Comparison of ENCODE assay signal across 1 cellular context in the genomic region with DNA sequence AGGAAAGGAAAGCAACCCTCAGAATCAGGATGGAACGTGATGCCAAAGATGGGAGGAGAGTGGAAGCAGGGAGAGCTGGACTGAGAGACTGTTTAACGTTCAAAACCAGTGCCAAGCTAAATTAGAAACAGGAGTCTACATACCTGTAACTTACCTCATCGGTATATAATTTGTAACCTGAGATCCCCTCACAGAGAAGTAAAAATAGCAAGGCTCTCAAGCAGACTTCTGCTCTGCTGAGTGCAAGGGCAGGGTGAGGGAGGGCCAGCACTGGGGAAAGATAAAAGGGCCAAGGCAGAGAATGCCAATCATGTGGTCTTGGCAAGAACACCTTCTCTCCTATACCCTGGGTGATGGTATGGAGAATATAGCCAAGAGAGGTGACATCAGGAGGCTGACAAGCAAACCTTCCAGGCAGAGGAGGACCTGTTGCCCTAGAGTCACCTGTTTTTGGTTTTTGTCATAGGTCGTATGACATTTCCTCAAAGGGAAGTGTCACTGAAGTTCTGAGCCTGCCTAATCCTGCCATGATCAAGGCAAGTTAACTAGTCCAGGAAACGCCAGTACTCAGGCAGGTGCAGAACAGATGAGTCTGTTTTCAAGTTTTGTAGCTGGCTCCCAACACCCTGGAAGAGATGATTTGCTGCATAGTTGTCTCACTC.
TF ChIP-seq lines count a peak whose summit lies in the region.

No MANE protein-coding gene starts in this region.

TF ChIP-seq in HEK293, 187 proteins besides CTCF, POLR2A, EP300 and RAD21 (continued from another document):
- TF ChIP-seq, protein P1, sequence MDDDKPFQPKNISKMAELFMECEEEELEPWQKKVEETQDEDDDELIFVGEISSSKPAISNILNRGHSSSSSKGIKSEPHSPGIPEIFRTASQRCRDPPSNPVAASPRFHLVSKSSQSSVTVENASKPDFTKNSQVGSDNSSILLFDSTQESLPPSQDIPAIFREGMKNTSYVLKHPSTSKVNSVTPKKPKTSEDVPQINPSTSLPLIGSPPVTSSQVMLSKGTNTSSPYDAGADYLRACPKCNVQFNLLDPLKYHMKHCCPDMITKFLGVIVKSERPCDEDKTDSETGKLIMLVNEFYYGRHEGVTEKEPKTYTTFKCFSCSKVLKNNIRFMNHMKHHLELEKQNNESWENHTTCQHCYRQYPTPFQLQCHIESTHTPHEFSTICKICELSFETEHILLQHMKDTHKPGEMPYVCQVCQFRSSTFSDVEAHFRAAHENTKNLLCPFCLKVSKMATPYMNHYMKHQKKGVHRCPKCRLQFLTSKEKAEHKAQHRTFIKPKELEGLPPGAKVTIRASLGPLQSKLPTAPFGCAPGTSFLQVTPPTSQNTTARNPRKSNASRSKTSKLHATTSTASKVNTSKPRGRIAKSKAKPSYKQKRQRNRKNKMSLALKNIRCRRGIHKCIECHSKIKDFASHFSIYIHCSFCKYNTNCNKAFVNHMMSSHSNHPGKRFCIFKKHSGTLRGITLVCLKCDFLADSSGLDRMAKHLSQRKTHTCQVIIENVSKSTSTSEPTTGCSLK (tag by site-specific recombination; IDR thresholded peaks at IDR 0.05): no peak
- TF ChIP-seq ZNF19 (tag by site-specific recombination; IDR thresholded peaks at IDR 0.05; ENCODE audit: low read depth): no peak
- TF ChIP-seq ZNF155 (tag by site-specific recombination; IDR thresholded peaks at IDR 0.05): no peak
- TF ChIP-seq ZNF548 (tag by site-specific recombination; IDR thresholded peaks at IDR 0.05): no peak
- TF ChIP-seq, protein P2, sequence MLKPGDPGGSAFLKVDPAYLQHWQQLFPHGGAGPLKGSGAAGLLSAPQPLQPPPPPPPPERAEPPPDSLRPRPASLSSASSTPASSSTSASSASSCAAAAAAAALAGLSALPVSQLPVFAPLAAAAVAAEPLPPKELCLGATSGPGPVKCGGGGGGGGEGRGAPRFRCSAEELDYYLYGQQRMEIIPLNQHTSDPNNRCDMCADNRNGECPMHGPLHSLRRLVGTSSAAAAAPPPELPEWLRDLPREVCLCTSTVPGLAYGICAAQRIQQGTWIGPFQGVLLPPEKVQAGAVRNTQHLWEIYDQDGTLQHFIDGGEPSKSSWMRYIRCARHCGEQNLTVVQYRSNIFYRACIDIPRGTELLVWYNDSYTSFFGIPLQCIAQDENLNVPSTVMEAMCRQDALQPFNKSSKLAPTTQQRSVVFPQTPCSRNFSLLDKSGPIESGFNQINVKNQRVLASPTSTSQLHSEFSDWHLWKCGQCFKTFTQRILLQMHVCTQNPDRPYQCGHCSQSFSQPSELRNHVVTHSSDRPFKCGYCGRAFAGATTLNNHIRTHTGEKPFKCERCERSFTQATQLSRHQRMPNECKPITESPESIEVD (tag by site-specific recombination; IDR thresholded peaks at IDR 0.05): no peak
- TF ChIP-seq ZNF354C (tag by site-specific recombination; IDR thresholded peaks at IDR 0.05; ENCODE audit: borderline replicate concordance, low read depth): no peak
- no peak for TF ChIP-seq ZNF2 (tag by site-specific recombination; IDR thresholded peaks at IDR 0.05)
- TF ChIP-seq IKZF3 (tag by site-specific recombination; IDR thresholded peaks at IDR 0.05): no peak
- TF ChIP-seq FEZF1 (tag by site-specific recombination; IDR thresholded peaks at IDR 0.05): no peak
- TF ChIP-seq ZNF148 (tag by site-specific recombination; IDR thresholded peaks at IDR 0.05; ENCODE audit: borderline replicate concordance): no peak
- TF ChIP-seq SCRT2 (tag by site-specific recombination; IDR thresholded peaks at IDR 0.05): peak; percentile 81
- TF ChIP-seq ZNF561 (tag by site-specific recombination; IDR thresholded peaks at IDR 0.05; ENCODE audit: borderline replicate concordance): no peak
- no peak for TF ChIP-seq ZNF791 (tag by site-specific recombination; IDR thresholded peaks at IDR 0.05)
- TF ChIP-seq SCRT1 (tag by site-specific recombination; IDR thresholded peaks at IDR 0.05; ENCODE audit: borderline replicate concordance): 0 out of 2 replicates have a peak, but pooled peaks have one; percentile 68
- no peak for TF ChIP-seq ZSCAN16 (tag by site-specific recombination; IDR thresholded peaks at IDR 0.05)
- no peak for TF ChIP-seq PATZ1 (tag by site-specific recombination; IDR thresholded peaks at IDR 0.05)
- TF ChIP-seq YY1 (tag by site-specific recombination; IDR thresholded peaks at IDR 0.05): no peak
- no peak for TF ChIP-seq GLI2 (tag by site-specific recombination; IDR thresholded peaks at IDR 0.05; ENCODE audit: borderline replicate concordance, low read depth)
- TF ChIP-seq ZBTB21 (tag by site-specific recombination; IDR thresholded peaks at IDR 0.05): no peak
- no peak for TF ChIP-seq HOXA7 (CRISPR knock-in tag; IDR thresholded peaks at IDR 0.05; ENCODE audit: borderline replicate concordance)
- TF ChIP-seq GLIS1 (tag by site-specific recombination; IDR thresholded peaks at IDR 0.05): 0 out of 2 replicates have a peak, but pooled peaks have one; percentile 22
- no peak for TF ChIP-seq ZNF140 (tag by site-specific recombination; IDR thresholded peaks at IDR 0.05)
